In the genomic region with DNA sequence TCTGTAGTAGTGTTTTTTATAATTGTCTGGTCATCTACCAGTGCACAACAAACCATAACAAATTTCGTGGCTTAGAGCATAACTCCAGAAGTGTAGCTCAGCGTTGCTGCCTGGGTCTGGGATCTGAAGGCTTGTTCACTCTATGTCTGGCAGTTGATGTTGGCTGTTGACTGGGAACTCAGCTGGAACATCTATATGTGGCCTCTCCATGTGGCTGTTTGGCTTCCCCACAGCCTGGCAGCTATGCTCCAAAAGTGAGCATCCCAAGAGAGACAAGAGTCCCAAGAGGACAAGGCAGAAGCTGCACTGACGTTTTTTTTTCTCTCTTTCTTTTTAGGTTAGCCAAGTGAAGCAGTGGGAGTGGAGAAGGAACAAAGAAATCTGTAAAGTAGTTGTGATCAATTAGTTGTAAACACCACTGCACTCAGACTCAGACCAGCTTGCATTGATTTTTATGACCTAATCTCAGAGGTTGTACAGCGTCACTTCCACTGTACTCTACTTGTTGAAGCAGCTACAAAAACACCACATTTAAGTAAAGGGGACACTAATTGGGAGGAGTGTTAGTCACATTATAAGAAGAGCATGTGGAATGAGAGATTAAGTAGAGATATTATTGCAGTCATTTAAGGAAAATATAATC, we compare ENCODE assay signal across 21 cellular contexts. TPM values are rescaled to one million over a fixed set of nuclear protein-coding genes. Genes with fewer than 3 reads are reported as not detected.
DNase-seq lines count a peak whose midpoint lies in the region; ATAC-seq, FAIRE-seq and TF ChIP-seq lines count a peak whose summit lies in the region.
"Had no signal": no experiment of that assay in that cellular context is flagged by ENCODE, and none has a peak within 500 bp of the region (broad histone marks: within the 10 kb centered on the region; RNA-seq: fewer than 3 reads in every experiment).

No MANE protein-coding gene starts in this region.

- H3K79me2 ChIP-seq in K562 (ENCODE audit: control insufficient read depth, insufficient read depth, low read length), result no peaks in the 10 kb centered on the region

- in situ Hi-C loops in K562 (cut with MboI), result loop anchor here (5.0 kb wide), 1 partner anchor 135 kb away; no protein-coding TSS in a partner anchor

- TF ChIP-seq POLR2A in K562 (conservative IDR thresholded peaks at IDR 0.05), result no peak

- no TSS peak for BruUV-seq in K562 (replicated peaks; lab: Mats Ljungman, UMichigan)

- 27% methylated on average over 4 of the region's 4 CpGs for WGBS in K562 (ENCODE audit: insufficient coverage, low coverage, missing lambda C conversion rate)

- H3K9me3 ChIP-seq in K562 (replicated peaks; ENCODE audit: control insufficient read depth, insufficient read depth, low read depth, low read length), result peaks cover 4% of the 10 kb centered on the region; the same call in 1 of the 2 replicates
- H3K9me3 ChIP-seq: gastrocnemius medialis, prostate gland, testis had no signal

- H3K9ac ChIP-seq in K562 (ENCODE audit: insufficient read depth in 1 of 2, low read depth in 2 of 2, low read length in 2 of 2), result no peak overlapping the region

- TF ChIP-seq CTCF in K562 (IDR thresholded peaks at IDR 0.05 in 2 of 3, conservative IDR thresholded peaks at IDR 0.05 in 1 of 3; ENCODE audit: insufficient read depth in 2 of 3, low read depth in 1 of 3, low read length in 3 of 3) (no peak), osteocyte (IDR thresholded peaks at IDR 0.05) (no peak)

- DNase-seq in D341Med (ENCODE audit: low spot score), result peak; percentile 33
- peak; percentile 63 for DNase-seq in NCI-H2171 treated with DMSO at 0.1 percent for 48 hours (lab: John Stamatoyannopoulos, UW)
- DNase-seq in K562 (ENCODE audit: extremely low read depth in 1 of 4, low spot score in 3 of 4), result no peak
- no peak for DNase-seq in osteocyte (ENCODE audit: extremely low spot score, unreplicated experiment)
- DNase-seq in GOT3 (lab: John Stamatoyannopoulos, UW), result no peak
- no peak for DNase-seq in activated naive CD8-positive, alpha-beta T cell treated with anti-CD3 and anti-CD28 coated beads, Interleukin-2, amount 50 U/mL, for 24 hours
- DNase-seq in NCI-H1436 treated with DMSO at 0.1 percent for 48 hours (lab: John Stamatoyannopoulos, UW), result no peak
- DNase-seq: activated CD4-positive, alpha-beta T cell treated with anti-CD3 and anti-CD28 coated beads for 48 hours; activated naive CD8-positive, alpha-beta T cell treated with anti-CD3 and anti-CD28 coated beads for 36 hours; activated T-cell treated with anti-CD3 and anti-CD28 coated beads, Interleukin-2, amount 50 U/mL, for 1 hour; gastrocnemius medialis; mesendoderm; RPMI8226; testis had no signal

- H3K4me1 Mint-ChIP-seq in osteocyte (ENCODE audit: unreplicated experiment), result peaks cover 26% of the 10 kb centered on the region
- H3K4me1 Mint-ChIP-seq in activated naive CD8-positive, alpha-beta T cell treated with anti-CD3 and anti-CD28 coated beads, Interleukin-2, amount 50 U/mL, for 24 hours, result peaks cover 29% of the 10 kb centered on the region

- no peaks in the 10 kb centered on the region for H3K9me1 ChIP-seq in K562 (ENCODE audit: control insufficient read depth, insufficient read depth, low read length)

- no peak; the same call in 2 of the 3 replicates for ATAC-seq in K562
- ATAC-seq in activated naive CD8-positive, alpha-beta T cell treated with anti-CD3 and anti-CD28 coated beads, Interleukin-2, amount 50 U/mL, for 24 hours, result no peak
- ATAC-seq in GM18520 (IDR thresholded peaks at IDR 0.05; ENCODE audit: unreplicated experiment), result no peak
- ATAC-seq: gastrocnemius medialis had no signal

- FAIRE-seq in K562 (lab: Jason Lieb, UNC), result peak; percentile 15
- FAIRE-seq: endometrium, GM12892 had no signal

- H2AFZ ChIP-seq in K562 (ENCODE audit: low read depth, low read length), result peak overlapping the region; percentile 64

- H3K4me1 ChIP-seq in K562 (replicated peaks in 1 of 2; ENCODE audit: control insufficient read depth in 2 of 2, insufficient read depth in 2 of 2, low read length in 2 of 2), result peaks cover 14 to 22% of the 10 kb centered on the region in 2 experiments; a peak in 4 of 5 replicates
- H3K4me1 ChIP-seq: gastrocnemius medialis, prostate gland, testis had no signal

- H3K4me2 ChIP-seq in K562 (ENCODE audit: insufficient read depth, low read length), result no peak overlapping the region

- H3K27ac Mint-ChIP-seq in osteocyte (ENCODE audit: unreplicated experiment), result peak overlapping the region; percentile 16
- no peak overlapping the region for H3K27ac Mint-ChIP-seq in activated naive CD8-positive, alpha-beta T cell treated with anti-CD3 and anti-CD28 coated beads, Interleukin-2, amount 50 U/mL, for 24 hours
- H3K27ac Mint-ChIP-seq: activated naive CD8-positive, alpha-beta T cell treated with anti-CD3 and anti-CD28 coated beads for 36 hours; CD14-positive monocyte had no signal

- intact Hi-C loops in K562 (cut with micrococcal nuclease), result no loop called here

- no peaks in the 10 kb centered on the region for H3K36me3 Mint-ChIP-seq in osteocyte (ENCODE audit: unreplicated experiment)
- H3K36me3 Mint-ChIP-seq in activated naive CD8-positive, alpha-beta T cell treated with anti-CD3 and anti-CD28 coated beads, Interleukin-2, amount 50 U/mL, for 24 hours (ENCODE audit: low read depth), result no peaks in the 10 kb centered on the region

- CTCF ChIA-PET in K562 (lab: Yijun Ruan, JAX; ENCODE audit: low intra/inter-chr PET ratio), result no interaction called here

- POLR2A ChIA-PET in K562 (lab: Yijun Ruan, JAX), result interaction anchor here (0.8 to 2.3 kb wide), 4 partner anchors 13 to 26 kb away, joined by 3 to 7 read pairs (median 3); no protein-coding TSS in a partner anchor

- H3K4me3 ChIP-seq in K562, result no peak overlapping the region
- H3K4me3 ChIP-seq: cardiac muscle cell, gastrocnemius medialis, prostate gland, testis had no signal

- no peak for TF ChIP-seq RAD21 in K562 (CRISPR knock-in tag; conservative IDR thresholded peaks at IDR 0.05 in 1 of 2, IDR thresholded peaks at IDR 0.05 in 1 of 2)

- H3K4me3 Mint-ChIP-seq in osteocyte (ENCODE audit: unreplicated experiment), result no peak overlapping the region
- H3K4me3 Mint-ChIP-seq in activated naive CD8-positive, alpha-beta T cell treated with anti-CD3 and anti-CD28 coated beads, Interleukin-2, amount 50 U/mL, for 24 hours, result no peak overlapping the region
- H3K4me3 Mint-ChIP-seq: activated naive CD8-positive, alpha-beta T cell treated with anti-CD3 and anti-CD28 coated beads for 36 hours; CD14-positive monocyte had no signal

- no peaks in the 10 kb centered on the region for H3K9me3 Mint-ChIP-seq in osteocyte (ENCODE audit: unreplicated experiment)
- H3K9me3 Mint-ChIP-seq in activated naive CD8-positive, alpha-beta T cell treated with anti-CD3 and anti-CD28 coated beads, Interleukin-2, amount 50 U/mL, for 24 hours, result peaks cover 6% of the 10 kb centered on the region

- H3K27me3 ChIP-seq in K562 (ENCODE audit: control insufficient read depth in 2 of 2, insufficient read depth in 2 of 2, low read length in 2 of 2), result no peaks in the 10 kb centered on the region
- H3K27me3 ChIP-seq: testis had no signal

- no peaks in the 10 kb centered on the region for H4K20me1 ChIP-seq in K562 (replicated peaks; ENCODE audit: control insufficient read depth, insufficient read depth, low read length)

- H3K36me3 ChIP-seq in K562 (ENCODE audit: control insufficient read depth, insufficient read depth, low read length), result no peaks in the 10 kb centered on the region
- H3K36me3 ChIP-seq: cardiac muscle cell, gastrocnemius medialis, prostate gland had no signal

- TF ChIP-seq EP300 in K562 (IDR thresholded peaks at IDR 0.05; ENCODE audit: low read length), result no peak

- no peaks in the 10 kb centered on the region for H3K27me3 Mint-ChIP-seq in osteocyte (ENCODE audit: unreplicated experiment)
- peaks cover 19% of the 10 kb centered on the region for H3K27me3 Mint-ChIP-seq in activated naive CD8-positive, alpha-beta T cell treated with anti-CD3 and anti-CD28 coated beads, Interleukin-2, amount 50 U/mL, for 24 hours

- no peak overlapping the region for H3K27ac ChIP-seq in K562 (ENCODE audit: extremely low read depth, low read depth, low read length)
- H3K27ac ChIP-seq: cardiac muscle cell, gastrocnemius medialis, prostate gland, testis had no signal

RNA-seq across cellular contexts. Expression of a gene that starts 2.5 kb away (rescaled TPM):
- 0.44 and 0.67 TPM in 2 replicates for total RNA-seq in K562 (2011; cell fraction: chromatin; rRNA removed; ENCODE audit: low replicate concordance)
- 0.66 and 1.0 TPM in 2 replicates for total RNA-seq in K562 (2011; cell fraction: nucleolus; rRNA removed)
- total RNA-seq in K562 (2011; cell fraction: nucleoplasm; rRNA removed), result 0.61 and 0.66 TPM in 2 replicates
- total RNA-seq in K562 (2014; rRNA removed), result 1.1 and 1.8 TPM in 2 replicates
- 0.76 and 0.86 TPM in 2 replicates for total RNA-seq in K562 (2014; rRNA removed; fragmentation: Illumina TruSeq; extraction: Trizol)
- 0.98 and 1.0 TPM in 2 replicates for total RNA-seq in K562 (2015; rRNA removed; fragmentation: Illumina TruSeq; extraction: Trizol)
- total RNA-seq in K562 (2021), result 1.0 and 1.2 TPM in 2 replicates
- polyA plus RNA-seq in K562 (2011; rRNA removed), result 0.03 and 0.24 TPM in 2 replicates
- 0.07 and 0.40 TPM in 2 replicates for polyA plus RNA-seq in K562 (2011; cell fraction: cytosol; rRNA removed)
- polyA plus RNA-seq in K562 (2011; cell fraction: nucleus; rRNA removed), result 0.06 and 0.59 TPM in 2 replicates
- 0.82 and 2.1 TPM in 2 replicates for polyA plus RNA-seq in K562 (2012)
- polyA plus RNA-seq in K562 (2014; fragmentation: Illumina TruSeq; extraction: Trizol), result 0.73 and 0.74 TPM in 2 replicates
- under 1 TPM; 0.24 to 0.34 TPM for polyA plus RNA-seq in K562 (2014; fragmentation: Nextera tagmentation; extraction: Ambion mirVana)
- polyA plus RNA-seq in K562 (2014; rRNA removed), result 0.81 and 0.94 TPM in 2 replicates
- polyA minus RNA-seq in K562 (2011; rRNA and poly(A)+ RNA removed), result 0.18 and 0.36 TPM in 2 replicates
- polyA minus RNA-seq in K562 (2011; cell fraction: cytosol; rRNA and poly(A)+ RNA removed), result not detected in 2 replicates
- polyA minus RNA-seq in K562 (2011; cell fraction: nucleus; rRNA and poly(A)+ RNA removed), result 0.33 TPM in 1 of 2 replicates, not detected in the other
- 21.1 and 22.0 TPM in 2 replicates for total RNA-seq in osteocyte
- total RNA-seq: T-helper 2 cell treated with Interferon-gamma antibody and Interleukin-4, amounts not matched to agents 100 ng/mL and 5 ng/mL, for 36 hours had no signal

RNA-seq across cellular contexts. Expression of a gene that starts 11.3 kb away (rescaled TPM):
- total RNA-seq in K562 (2011; cell fraction: chromatin; rRNA removed; ENCODE audit: low replicate concordance), result 36.6 and 64.0 TPM in 2 replicates
- total RNA-seq in K562 (2011; cell fraction: nucleolus; rRNA removed), result 19.7 and 27.4 TPM in 2 replicates
- 32.8 and 57.2 TPM in 2 replicates for total RNA-seq in K562 (2011; cell fraction: nucleoplasm; rRNA removed)
- total RNA-seq in K562 (2014; rRNA removed) (24.7 and 32.2 TPM in 2 replicates), K562 (2014; rRNA removed; fragmentation: Illumina TruSeq; extraction: Trizol) (32.9 and 34.8 TPM in 2 replicates), K562 (2015; rRNA removed; fragmentation: Illumina TruSeq; extraction: Trizol) (34.8 and 35.2 TPM in 2 replicates), K562 (2021) (28.2 and 28.7 TPM in 2 replicates), osteocyte (37.8 and 42.2 TPM in 2 replicates)
- polyA plus RNA-seq in K562 (2011; rRNA removed) (35.9 and 36.1 TPM in 2 replicates), K562 (2014; fragmentation: Illumina TruSeq; extraction: Trizol) (30.5 and 37.3 TPM in 2 replicates), K562 (2014; fragmentation: Nextera tagmentation; extraction: Ambion mirVana) (10 to 100 TPM; 15.9 to 23.1 TPM), K562 (2014; rRNA removed) (28.5 and 29.9 TPM in 2 replicates)
- 24.3 and 31.5 TPM in 2 replicates for polyA plus RNA-seq in K562 (2011; cell fraction: cytosol; rRNA removed)
- 13.4 and 15.1 TPM in 2 replicates for polyA plus RNA-seq in K562 (2011; cell fraction: nucleus; rRNA removed)
- polyA plus RNA-seq in K562 (2012), result 21.9 and 32.3 TPM in 2 replicates
- 56.9 and 64.1 TPM in 2 replicates for polyA minus RNA-seq in K562 (2011; rRNA and poly(A)+ RNA removed)
- 21.5 and 25.9 TPM in 2 replicates for polyA minus RNA-seq in K562 (2011; cell fraction: cytosol; rRNA and poly(A)+ RNA removed)
- 20.3 and 41.9 TPM in 2 replicates for polyA minus RNA-seq in K562 (2011; cell fraction: nucleus; rRNA and poly(A)+ RNA removed)

Comparison
In these comparisons a context has a peak if more than half of its experiments do, and no peak if none do; other contexts are left out.
1. DNase-seq: peak in D341Med (single experiment) and NCI-H2171 treated with DMSO at 0.1 percent for 48 hours (single experiment); none in K562 (0 of 4), osteocyte (single experiment), GOT3 (single experiment), activated naive CD8-positive, alpha-beta T cell treated with anti-CD3 and anti-CD28 coated beads, Interleukin-2, amount 50 U/mL, for 24 hours (single experiment) and NCI-H1436 treated with DMSO at 0.1 percent for 48 hours (single experiment).